1 cellular context compared by ENCODE assay signal in genomic region chr4:11189756-11190155, GRCh38.
TF ChIP-seq lines count a peak whose summit lies in the region.

No MANE protein-coding gene starts in this region.

TF ChIP-seq in neural cell, 6 proteins besides CTCF, POLR2A, EP300 and RAD21 (continued from another document):
- TF ChIP-seq REST (IDR thresholded peaks at IDR 0.05; ENCODE audit: borderline replicate concordance) = no peak
- TF ChIP-seq MXI1 (conservative IDR thresholded peaks at IDR 0.05; ENCODE audit: poor library complexity, severe bottlenecking) = no peak
